Comparison of ENCODE assay signal across 8 cellular contexts in the genomic region with DNA sequence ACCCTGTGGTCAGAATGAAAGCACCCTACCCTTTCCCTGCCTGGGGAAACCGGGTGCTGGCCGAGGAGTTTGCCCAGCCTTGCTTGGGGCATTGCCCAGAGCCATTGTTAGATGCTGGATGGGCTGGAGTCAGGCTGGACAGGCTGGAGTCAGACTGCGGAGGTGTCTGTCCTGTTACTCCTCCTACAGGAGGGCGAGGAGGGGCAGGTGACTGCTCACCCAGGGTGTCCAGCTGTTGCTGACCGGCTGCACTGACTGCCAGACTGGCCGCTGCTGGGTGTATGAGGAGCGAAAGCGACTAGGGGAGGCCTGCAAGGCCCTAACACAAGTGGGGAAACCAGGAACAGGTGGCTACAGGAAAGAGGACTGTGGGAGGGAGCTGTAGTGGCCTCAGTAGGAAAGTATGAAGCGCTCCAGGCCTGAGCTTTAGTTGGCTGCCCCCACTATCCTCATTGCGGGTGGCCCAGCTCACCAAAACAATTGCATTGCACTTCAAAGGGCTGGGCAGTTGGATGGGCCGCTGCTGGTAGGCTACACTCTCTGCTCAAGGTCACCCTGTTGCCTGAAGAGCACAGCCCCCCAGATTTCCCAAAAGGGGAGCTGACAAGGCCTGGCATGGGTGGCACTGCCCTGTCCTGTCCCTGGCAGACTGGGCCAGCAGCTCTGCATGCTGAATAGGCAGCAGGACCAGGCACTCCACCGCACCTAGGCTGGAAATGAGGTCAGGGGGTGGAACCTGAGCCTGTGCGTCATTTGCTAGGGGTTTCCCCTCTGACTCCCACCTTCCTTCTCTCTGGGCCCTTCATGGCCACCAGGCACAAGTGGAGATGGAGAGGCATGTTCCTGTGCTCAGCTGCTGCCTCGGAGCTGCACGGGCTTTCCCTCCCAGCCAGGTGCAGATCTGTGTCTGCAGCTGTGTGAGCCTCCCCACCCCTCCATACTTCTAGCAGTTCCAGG. TPM values are rescaled to one million over a fixed set of nuclear protein-coding genes. Genes with fewer than 3 reads are reported as not detected.
DNase-seq lines count a peak whose midpoint lies in the region; ATAC-seq and TF ChIP-seq lines count a peak whose summit lies in the region.

No MANE protein-coding gene starts in this region.

- no peak overlapping the region for H3K4me2 ChIP-seq in mammary epithelial cell (ENCODE audit: insufficient read depth, low read depth, low read length)

- no peak for TF ChIP-seq CTCF in breast epithelium (IDR thresholded peaks at IDR 0.05)
- TF ChIP-seq CTCF in mammary epithelial cell (conservative IDR thresholded peaks at IDR 0.05 in 1 of 2, IDR thresholded peaks at IDR 0.05 in 1 of 2; ENCODE audit: extremely low read depth in 1 of 2, insufficient read depth in 1 of 2, low read depth in 1 of 2, low read length in 2 of 2) = no peak

- no TSS peak for BruUV-seq in mammary epithelial cell (replicated peaks; lab: Mats Ljungman, UMichigan)

- no peak overlapping the region for H3K9ac ChIP-seq in mammary epithelial cell (ENCODE audit: insufficient read depth, low read length)

- no peaks in the 10 kb centered on the region for H3K36me3 ChIP-seq in breast epithelium
- no peaks in the 10 kb centered on the region for H3K36me3 ChIP-seq in mammary epithelial cell (ENCODE audit: insufficient read depth, low read length)

- no peaks in the 10 kb centered on the region for H4K20me1 ChIP-seq in mammary epithelial cell (ENCODE audit: insufficient read depth, low read length)

- no peak overlapping the region for H3K4me3 Mint-ChIP-seq in immature natural killer cell
- H3K4me3 Mint-ChIP-seq in stimulated activated memory B cell treated with anti-CD40 and anti-IgM and Interleukin-4, amounts not matched to agents 10 μg/mL and 1 μg/mL and 100 μg/mL, for 72 hours = no peak overlapping the region

- H3K4me1 Mint-ChIP-seq in immature natural killer cell = peaks cover 20 to 22% of the 10 kb centered on the region in 2 donors
- peaks cover 25% of the 10 kb centered on the region for H3K4me1 Mint-ChIP-seq in stimulated activated memory B cell treated with anti-CD40 and anti-IgM and Interleukin-4, amounts not matched to agents 10 μg/mL and 1 μg/mL and 100 μg/mL, for 72 hours

- peaks cover 15% of the 10 kb centered on the region for H3K79me2 ChIP-seq in mammary epithelial cell (ENCODE audit: insufficient read depth, low read length)

- no peak for DNase-seq in breast epithelium (ENCODE audit: low spot score in 2 of 2)
- no peak for DNase-seq in mammary epithelial cell
- peak; percentile 80 to 85 for DNase-seq in activated CD4-positive, alpha-beta T cell treated with anti-CD3 and anti-CD28 coated beads, Interleukin-2, amount 50 U/mL, for 48 hours
- DNase-seq in immature natural killer cell = peak; percentile 32 to 45 (median 39)
- no peak for DNase-seq in NCI-H2171 (lab: John Stamatoyannopoulos, UW)
- no peak for DNase-seq in AG08395 (ENCODE audit: low spot score)

- H3K27me3 ChIP-seq in breast epithelium (no peaks in the 10 kb centered on the region), mammary epithelial cell (ENCODE audit: insufficient read depth, low read length) (no peaks in the 10 kb centered on the region)

- intact Hi-C loops in breast epithelium (cut with DNase I; ENCODE audit: low total_unique reads) (no loop called here), mammary epithelial cell (cut with micrococcal nuclease) (no loop called here)

- H3K9me3 Mint-ChIP-seq in immature natural killer cell = no peaks in the 10 kb centered on the region
- no peaks in the 10 kb centered on the region for H3K9me3 Mint-ChIP-seq in stimulated activated memory B cell treated with anti-CD40 and anti-IgM and Interleukin-4, amounts not matched to agents 10 μg/mL and 1 μg/mL and 100 μg/mL, for 72 hours

- ATAC-seq in stimulated activated memory B cell treated with anti-CD40 and anti-IgM and Interleukin-4, amounts not matched to agents 10 μg/mL and 1 μg/mL and 100 μg/mL, for 72 hours = peak; percentile 72
- no peak for ATAC-seq in HG03139 (IDR thresholded peaks at IDR 0.05; ENCODE audit: unreplicated experiment)

- H3K27me3 Mint-ChIP-seq in immature natural killer cell (ENCODE audit: low read depth in 3 of 3) = peaks cover 0 to 9% (median 6%) of the 10 kb centered on the region in 3 donors
- peaks cover 15% of the 10 kb centered on the region for H3K27me3 Mint-ChIP-seq in stimulated activated memory B cell treated with anti-CD40 and anti-IgM and Interleukin-4, amounts not matched to agents 10 μg/mL and 1 μg/mL and 100 μg/mL, for 72 hours

- H3K9me3 ChIP-seq in breast epithelium (no peaks in the 10 kb centered on the region), mammary epithelial cell (replicated peaks; ENCODE audit: insufficient read depth, low read length) (no peaks in the 10 kb centered on the region)

- peak overlapping the region in 3 of 6 donors; percentile 36 to 63 (median 62) for H3K27ac Mint-ChIP-seq in immature natural killer cell
- H3K27ac Mint-ChIP-seq in stimulated activated memory B cell treated with anti-CD40 and anti-IgM and Interleukin-4, amounts not matched to agents 10 μg/mL and 1 μg/mL and 100 μg/mL, for 72 hours = no peak overlapping the region

- WGBS in mammary epithelial cell (ENCODE audit: low coverage, missing lambda C conversion rate) = 85% methylated on average over 13 of the region's 15 CpGs

- H2AFZ ChIP-seq in mammary epithelial cell (ENCODE audit: low read depth, low read length) = no peak overlapping the region

- H3K4me1 ChIP-seq in breast epithelium (peaks cover 22 to 26% of the 10 kb centered on the region in 2 donors), mammary epithelial cell (ENCODE audit: insufficient read depth, low read length) (peaks cover 24% of the 10 kb centered on the region)

- no peak for TF ChIP-seq POLR2A in breast epithelium (IDR thresholded peaks at IDR 0.05)

- in situ Hi-C loops in mammary epithelial cell (cut with MboI; ENCODE audit: low sequenced_read_pairs in 2 of 2) = no loop called here

- peaks cover 0 to 4% (median 0%) of the 10 kb centered on the region in 3 donors for H3K36me3 Mint-ChIP-seq in immature natural killer cell
- H3K36me3 Mint-ChIP-seq in stimulated activated memory B cell treated with anti-CD40 and anti-IgM and Interleukin-4, amounts not matched to agents 10 μg/mL and 1 μg/mL and 100 μg/mL, for 72 hours = no peaks in the 10 kb centered on the region

- dilution Hi-C loops in mammary epithelial cell (cut with HindIII; ENCODE audit: low sequenced_read_pairs) = no loop called here

- H3K27ac ChIP-seq in breast epithelium = peak overlapping the region; percentile 76 to 78
- no peak overlapping the region for H3K27ac ChIP-seq in mammary epithelial cell (ENCODE audit: insufficient read depth, low read depth, low read length)

- CTCF ChIA-PET in mammary epithelial cell (lab: Charles Lee; ENCODE audit: low non-redundant PET) = no interaction called here

- H3K4me3 ChIP-seq in breast epithelium (no peak overlapping the region), mammary epithelial cell (replicated peaks in 1 of 3; ENCODE audit: insufficient read depth in 1 of 3, low read depth in 2 of 3, low read length in 3 of 3) (no peak overlapping the region)

RNA-seq across cellular contexts. Expression of gene LDHD, which starts 18.4 kb away (rescaled TPM):
- total RNA-seq in breast epithelium (10 to 100 TPM; 10.5 to 17.6 (median 10.7) TPM), mammary epithelial cell (1 to 10 TPM in 1 of 2 donors, under 1 TPM in 1; 0.50 to 1.4 TPM)
- polyA plus RNA-seq in mammary epithelial cell (0.16 TPM), immature natural killer cell (under 1 TPM in 2 of 3 donors, not detected in 1; 0.10 to 0.16 TPM)
- polyA minus RNA-seq in mammary epithelial cell = not detected

RNA-seq across cellular contexts. Expression of gene ZFP1, which starts 50.1 kb away (rescaled TPM):
- total RNA-seq in breast epithelium (10 to 100 TPM in 2 of 3 donors, 1 to 10 TPM in 1; 7.0 to 16.0 (median 12.5) TPM), mammary epithelial cell (10 to 100 TPM; 11.9 to 13.7 TPM)
- polyA plus RNA-seq in mammary epithelial cell (6.4 TPM), immature natural killer cell (10 to 100 TPM in 2 of 3 donors, 1 to 10 TPM in 1; 5.6 to 23.0 (median 15.5) TPM)
- polyA minus RNA-seq in mammary epithelial cell = 4.1 TPM

Comparison
In these comparisons a context has a peak if more than half of its experiments do, and no peak if none do; other contexts are left out.
1. RNA of gene LDHD, which starts 18.4 kb away (total RNA-seq): 10.5 to 17.6 TPM in breast epithelium; 0.50 to 1.4 TPM in mammary epithelial cell; every median in the first group is over 4 times any median in the second.
2. DNase-seq: peak in activated CD4-positive, alpha-beta T cell treated with anti-CD3 and anti-CD28 coated beads, Interleukin-2, amount 50 U/mL, for 48 hours (2 of 2) and immature natural killer cell (3 of 3); none in breast epithelium (0 of 2), mammary epithelial cell (single experiment), NCI-H2171 (single experiment) and AG08395 (single experiment).